8 cellular contexts compared by ENCODE assay signal in the genomic region with DNA sequence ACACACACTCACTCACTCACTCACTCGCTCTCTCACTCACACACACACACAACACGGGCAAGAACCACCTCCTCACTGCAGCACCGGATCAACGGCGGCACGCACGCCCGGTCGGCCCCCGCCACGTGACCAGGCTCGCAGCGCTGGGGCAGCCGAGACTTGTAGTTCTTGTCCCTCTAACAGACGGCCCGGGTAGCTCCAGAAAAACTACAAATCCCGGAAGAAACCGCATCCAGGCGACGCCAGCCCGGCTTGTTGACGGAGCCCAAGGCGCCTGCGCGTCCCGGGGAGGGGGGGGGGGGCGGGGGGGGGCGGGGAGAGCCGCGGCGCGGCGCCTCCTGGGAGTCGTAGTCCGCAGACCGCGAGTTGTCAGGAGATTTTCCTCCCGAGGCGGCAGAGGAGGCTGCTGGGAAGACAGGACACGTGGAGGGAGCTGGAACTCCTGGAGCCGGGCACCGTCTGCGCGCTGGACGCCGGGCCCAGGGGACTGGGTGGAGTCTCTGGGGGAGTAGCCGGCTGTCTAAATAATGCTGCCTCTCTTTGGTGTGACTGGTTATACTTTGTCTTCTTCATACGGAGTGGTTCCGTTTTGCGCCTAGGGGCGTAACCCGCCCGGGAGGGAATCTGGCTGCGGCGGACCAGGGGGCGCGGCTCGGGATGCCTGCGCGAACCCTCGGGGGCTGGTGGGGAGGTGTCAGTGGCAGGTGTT. TPM values are rescaled to one million over a fixed set of nuclear protein-coding genes. Genes with fewer than 3 reads are reported as not detected.
DNase-seq lines count a peak whose midpoint lies in the region; ATAC-seq and TF ChIP-seq lines count a peak whose summit lies in the region.

Gene MAX (minus strand): TSS at position 77 of the 709 bp plus-strand sequence. CDS start 178 bp downstream, outside the sequence.

- peak within 1 kb of the TSS; percentile 97 for H2AFZ ChIP-seq in trophoblast cell (ENCODE audit: insufficient read depth, low read length, poor library complexity)

- no peak within 1 kb of the TSS for H2AK5ac ChIP-seq in trophoblast cell (ENCODE audit: low read length)

- peak within 1 kb of the TSS; percentile 80 for H3K27ac ChIP-seq in adipose tissue (ENCODE audit: low read depth, low read length)
- H3K27ac ChIP-seq in trophoblast cell (ENCODE audit: low read depth, low read length) = peak within 1 kb of the TSS; percentile 73
- peak within 1 kb of the TSS; percentile 94 for H3K27ac ChIP-seq in transverse colon

- H2BK5ac ChIP-seq in trophoblast cell (ENCODE audit: low read depth, low read length, poor library complexity) = peak within 1 kb of the TSS; percentile 68

- intact Hi-C loops in cardiac septum (cut with DNase I) (loop anchor here (2.0 to 5.0 kb wide), 2 partner anchors 116 to 310 kb away; partner anchors contain the start of genes FNTB and FUT8), transverse colon (cut with DNase I; ENCODE audit: low total_unique reads) (loop anchor here (5.0 kb wide), 1 partner anchor 115 kb away; the partner anchor contains the start of gene FNTB)

- peak within 1 kb of the TSS; percentile 80 for H3K18ac ChIP-seq in trophoblast cell (ENCODE audit: low read length)

- DNase-seq in GM12865 (ENCODE audit: low read depth) = peak; percentile 99
- DNase-seq in NCI-H1436 (lab: John Stamatoyannopoulos, UW) = peak; percentile 97
- DNase-seq in T follicular helper cell (ENCODE audit: low read depth) = peak; percentile 98
- peak; percentile 100 for DNase-seq in cardiac septum (ENCODE audit: low spot score)
- DNase-seq in trophoblast cell = peak; percentile 98
- peak; percentile 98 for DNase-seq in transverse colon

- TF ChIP-seq POLR2A in transverse colon (IDR thresholded peaks at IDR 0.05) = peak; percentile 95

- H4K8ac ChIP-seq in trophoblast cell (ENCODE audit: low read depth, low read length) = peak within 1 kb of the TSS; percentile 45

- H4K12ac ChIP-seq in trophoblast cell (ENCODE audit: low read depth, low read length) = peak within 1 kb of the TSS; percentile 58

- H3K79me2 ChIP-seq in trophoblast cell (ENCODE audit: control insufficient read depth, insufficient read depth, low read length, poor library complexity) = peaks cover 5% of the 10 kb centered on the region

- no peak within 1 kb of the TSS for H3K23ac ChIP-seq in trophoblast cell (ENCODE audit: low read length)

- H3K27me3 ChIP-seq in trophoblast cell (ENCODE audit: insufficient read depth, low read length) = no peaks in the 10 kb centered on the region
- no peaks in the 10 kb centered on the region for H3K27me3 ChIP-seq in transverse colon

- H3K4me3 ChIP-seq in GM12865 (ENCODE audit: low read depth, low read length) (peak within 1 kb of the TSS; percentile 100), trophoblast cell (ENCODE audit: low read depth, low read length) (peak within 1 kb of the TSS; percentile 85), transverse colon (peak within 1 kb of the TSS; percentile 86 to 96 (median 92))

- peak within 1 kb of the TSS; percentile 84 for H3K9ac ChIP-seq in trophoblast cell (ENCODE audit: low read length)

- H3K4me1 ChIP-seq in trophoblast cell (ENCODE audit: control insufficient read depth in 1 of 2, insufficient read depth in 2 of 2, low read length in 2 of 2) (no peaks in the 10 kb centered on the region), transverse colon (peaks cover 16 to 53% (median 32%) of the 10 kb centered on the region in 4 donors)

- peak within 1 kb of the TSS; percentile 41 for H4K91ac ChIP-seq in trophoblast cell (ENCODE audit: low read depth, low read length)

- H3K36me3 ChIP-seq in trophoblast cell (ENCODE audit: control insufficient read depth in 1 of 2, insufficient read depth in 2 of 2, low read length in 2 of 2) (peaks cover 0 to 2% of the 10 kb centered on the region in 2 experiments), transverse colon (no peaks in the 10 kb centered on the region)

- in situ Hi-C loops in transverse colon (cut with MboI; ENCODE audit: low pct_ligation_motif_present in 1 of 4, low pct_unique_long_range_greater_than_20kb in 1 of 4, low sequenced_read_pairs in 3 of 4) = no loop called here

- H3K14ac ChIP-seq in trophoblast cell (ENCODE audit: low read length) = peak within 1 kb of the TSS; percentile 49

- H3K4ac ChIP-seq in trophoblast cell (ENCODE audit: low read depth, low read length) = peak within 1 kb of the TSS; percentile 19

- H2BK12ac ChIP-seq in trophoblast cell (ENCODE audit: low read length) = peak within 1 kb of the TSS; percentile 23

- H3K79me1 ChIP-seq in trophoblast cell (ENCODE audit: low read length) = peaks cover 4% of the 10 kb centered on the region

- H3K4me2 ChIP-seq in trophoblast cell (ENCODE audit: low read length) = peak within 1 kb of the TSS; percentile 76

- peak within 1 kb of the TSS; percentile 18 for H2BK120ac ChIP-seq in trophoblast cell (ENCODE audit: insufficient read depth, low read length, poor library complexity)

- ATAC-seq in HG02763 (IDR thresholded peaks at IDR 0.05; ENCODE audit: unreplicated experiment) = peak; percentile 85

- WGBS in adipose tissue, 3 donors = 0 to 1% (median 0%) methylated on average over 42 to 60 of the region's 61 CpGs
- no CpG with 5 or more reads among the region's 61 CpGs for WGBS in trophoblast cell (ENCODE audit: extremely low coverage, insufficient coverage, insufficient read length)
- WGBS in transverse colon (ENCODE audit: low coverage in 1 of 2), 2 donors = 1% methylated on average over 36 of the region's 61 CpGs; no CpG with 5 or more reads in 1 of the 2 donors

- TF ChIP-seq CTCF in GM12865 (IDR thresholded peaks at IDR 0.05; ENCODE audit: insufficient read depth, low read depth, low read length, missing control alignments) (no peak), transverse colon (IDR thresholded peaks at IDR 0.05) (no peak)

- TF ChIP-seq EP300 in transverse colon (IDR thresholded peaks at IDR 0.05; ENCODE audit: low read depth) = no peak

- no peaks in the 10 kb centered on the region for H3K9me3 ChIP-seq in trophoblast cell (ENCODE audit: insufficient read depth, low read depth, low read length)
- no peaks in the 10 kb centered on the region for H3K9me3 ChIP-seq in transverse colon

RNA-seq across cellular contexts. Expression of gene MAX, which starts in this region (rescaled TPM):
- polyA plus RNA-seq in adipose tissue = 10 to 100 TPM; 15.1 to 71.4 (median 35.3) TPM
- total RNA-seq in cardiac septum = 80.8 TPM
- 56.8 and 61.8 TPM in 2 replicates for polyA plus RNA-seq in trophoblast cell (2013)
- 100 to 1,000 TPM in 1 of 4 donors, 10 to 100 TPM in 3; 35.8 to 139 (median 87.0) TPM for total RNA-seq in transverse colon

Comparison
In these comparisons a context has a peak if more than half of its experiments do, and no peak if none do; other contexts are left out.
1. Peak in every context shown above with its lines: DNase-seq, ATAC-seq, H3K4me3 ChIP-seq and H3K27ac ChIP-seq.